1 cellular context compared by ENCODE assay signal in the genomic region with DNA sequence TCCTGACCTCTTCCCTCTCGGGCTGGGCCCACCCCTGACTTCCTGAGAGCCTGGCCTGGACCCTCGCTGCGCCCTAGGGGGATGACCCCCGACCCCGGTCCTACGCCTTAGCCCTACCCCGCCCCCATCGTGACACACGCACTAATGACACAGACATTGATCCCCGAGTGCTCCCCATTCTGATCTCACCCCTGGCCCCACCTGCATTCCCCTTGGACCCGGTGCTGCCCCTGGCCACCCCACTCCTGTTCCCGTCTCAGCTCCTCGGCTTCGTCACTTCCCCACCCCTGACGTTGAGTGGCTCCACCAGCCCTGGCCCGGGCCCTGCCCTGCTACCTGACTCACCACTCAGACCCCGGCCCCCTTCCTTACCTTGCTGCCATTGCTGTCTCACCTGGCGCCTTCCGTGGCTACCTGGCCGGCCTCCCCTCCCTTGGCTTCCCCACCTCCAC.
TF ChIP-seq lines count a peak whose summit lies in the region.

No MANE protein-coding gene starts in this region.

TF ChIP-seq in SK-N-SH, 30 proteins besides CTCF, POLR2A, EP300 and RAD21 (continued from another document):
- TF ChIP-seq RXRA (IDR thresholded peaks at IDR 0.05; ENCODE audit: borderline replicate concordance, low read depth) = no peak
- TF ChIP-seq RCOR1 (IDR thresholded peaks at IDR 0.05; ENCODE audit: low read length) = no peak
- no peak for TF ChIP-seq TAF1 (IDR thresholded peaks at IDR 0.05; ENCODE audit: borderline replicate concordance, low read depth, low read length)
- TF ChIP-seq MXI1 (IDR thresholded peaks at IDR 0.05; ENCODE audit: low read depth, low read length) = no peak
